14 cellular contexts compared by ENCODE assay signal in the genomic region with DNA sequence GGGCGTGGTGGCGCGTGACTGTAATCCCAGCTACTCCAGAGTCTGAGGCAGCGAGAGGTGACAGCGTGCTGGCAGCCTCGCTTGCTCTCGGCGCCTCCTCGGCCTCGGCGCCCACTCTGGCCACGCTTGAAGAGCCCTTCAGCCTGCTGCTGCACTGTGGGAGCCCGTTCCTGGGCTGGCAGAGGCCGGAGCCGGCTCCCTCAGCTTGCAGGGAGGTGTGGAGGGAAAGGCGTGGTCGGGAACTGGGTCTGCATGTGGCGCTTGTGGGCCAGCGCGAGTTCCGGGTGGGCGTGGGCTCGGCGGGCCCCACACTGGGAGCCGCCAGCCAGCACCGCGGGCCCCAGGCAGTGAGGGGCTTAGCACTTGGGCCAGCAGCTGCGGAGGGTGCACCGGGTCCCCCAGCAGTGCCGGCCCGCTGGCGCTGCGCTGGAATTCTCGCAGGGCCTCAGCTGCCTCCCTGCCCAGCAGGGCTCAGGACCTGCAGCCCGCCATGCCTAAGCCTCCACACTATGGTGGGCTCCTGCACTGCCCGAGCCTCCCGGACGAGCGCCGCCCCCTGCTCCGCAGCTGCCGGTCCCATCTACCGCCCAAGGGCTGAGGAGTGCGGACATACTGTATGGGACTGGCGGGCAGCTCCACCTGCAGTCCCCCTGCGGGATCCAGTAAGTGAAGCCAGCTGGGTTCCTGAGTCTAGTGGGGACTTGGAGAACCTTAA.
A peak's percentile ranks its signal among the peaks of the same experiment; 100 is the strongest.
DNase-seq lines count a peak whose midpoint lies in the region; ATAC-seq and TF ChIP-seq lines count a peak whose summit lies in the region.
"Had no signal": no experiment of that assay in that cellular context is flagged by ENCODE, and none has a peak within 500 bp of the region (broad histone marks: within the 10 kb centered on the region; RNA-seq: fewer than 3 reads in every experiment).

No MANE protein-coding gene starts in this region.

- H3K27ac Mint-ChIP-seq in H9 = no peak overlapping the region
- H3K27ac Mint-ChIP-seq in central memory CD8-positive, alpha-beta T cell (ENCODE audit: low read depth) = no peak overlapping the region
- no peak overlapping the region for H3K27ac Mint-ChIP-seq in osteocyte (ENCODE audit: unreplicated experiment)
- H3K27ac Mint-ChIP-seq: B cell; CD4-positive, alpha-beta T cell; HFFc6 had no signal

- H3K9me3 ChIP-seq in H9 (ENCODE audit: control insufficient read depth, low read depth, low read length) = no peaks in the 10 kb centered on the region
- no peaks in the 10 kb centered on the region for H3K9me3 ChIP-seq in aorta (ENCODE audit: control insufficient read depth, low read length)

- H3K27me3 Mint-ChIP-seq in H9 (ENCODE audit: low read depth) = peaks cover 3% of the 10 kb centered on the region
- no peaks in the 10 kb centered on the region for H3K27me3 Mint-ChIP-seq in central memory CD8-positive, alpha-beta T cell
- no peaks in the 10 kb centered on the region for H3K27me3 Mint-ChIP-seq in osteocyte (ENCODE audit: unreplicated experiment)
- H3K27me3 Mint-ChIP-seq: B cell; CD4-positive, alpha-beta T cell had no signal

- H2AK5ac ChIP-seq in H9 (ENCODE audit: insufficient read length, low read length) = no peak overlapping the region

- H3K36me3 Mint-ChIP-seq in H9 (ENCODE audit: insufficient read depth in 1 of 3, low read depth in 3 of 3) (0 out of 7 replicates have a peak, but pooled peaks cover 0 to 8% (median 0%) of the 10 kb centered on the region in 3 experiments), osteocyte (ENCODE audit: unreplicated experiment) (no peaks in the 10 kb centered on the region)
- no peaks in the 10 kb centered on the region for H3K36me3 Mint-ChIP-seq in central memory CD8-positive, alpha-beta T cell (ENCODE audit: insufficient read depth)

- intact Hi-C loops in aorta (cut with DNase I) = no loop called here

- no peak overlapping the region for H2BK15ac ChIP-seq in H9 (ENCODE audit: low read depth, low read length)

- H3K4me1 ChIP-seq in H9 (ENCODE audit: insufficient read depth, low read length) (no peaks in the 10 kb centered on the region), aorta (ENCODE audit: control insufficient read depth in 1 of 2, insufficient read depth in 2 of 2, low read length in 2 of 2) (no peaks in the 10 kb centered on the region)

- WGBS in H9 (ENCODE audit: extremely low coverage, insufficient read length, low lambda C conversion rate) = no CpG with 5 or more reads among the region's 46 CpGs
- 96% methylated on average over 46 of the region's 46 CpGs for WGBS in aorta, 2 donors

- H3K27ac ChIP-seq in H9 (ENCODE audit: insufficient read length, low read depth, low read length) (no peak overlapping the region), aorta (ENCODE audit: low read depth in 1 of 2, low read length in 2 of 2) (no peak overlapping the region)

- no peak overlapping the region for H4K91ac ChIP-seq in H9 (ENCODE audit: insufficient read length, low read depth, low read length)

- no peak overlapping the region for H3K4me2 ChIP-seq in H9 (ENCODE audit: insufficient read depth, insufficient read length, low read length)

- H3K23ac ChIP-seq in H9 (ENCODE audit: insufficient read length, low read depth, low read length) = no peak overlapping the region

- H3K4ac ChIP-seq in H9 (ENCODE audit: low read depth, low read length) = no peak overlapping the region

- H3K14ac ChIP-seq in H9 (ENCODE audit: insufficient read depth, low read length) = no peak overlapping the region

- H3K4me3 Mint-ChIP-seq in H9 (no peak overlapping the region), osteocyte (ENCODE audit: unreplicated experiment) (no peak overlapping the region)
- H3K4me3 Mint-ChIP-seq in central memory CD8-positive, alpha-beta T cell = no peak overlapping the region
- H3K4me3 Mint-ChIP-seq: B cell; CD4-positive, alpha-beta T cell; HFFc6 had no signal

- H2BK12ac ChIP-seq in H9 (ENCODE audit: insufficient read length, low read depth, low read length) = no peak overlapping the region

- no peaks in the 10 kb centered on the region for H3K36me3 ChIP-seq in aorta (ENCODE audit: control insufficient read depth in 1 of 2, insufficient read depth in 2 of 2, low read length in 1 of 2)

- no peak overlapping the region for H3K4me3 ChIP-seq in aorta (ENCODE audit: low read length in 2 of 2)

- H3K9me3 Mint-ChIP-seq in H9 (no peaks in the 10 kb centered on the region; a peak in 2 of 5 replicates), osteocyte (ENCODE audit: unreplicated experiment) (peaks cover 13% of the 10 kb centered on the region)
- peaks cover 16% of the 10 kb centered on the region for H3K9me3 Mint-ChIP-seq in central memory CD8-positive, alpha-beta T cell

- no peak overlapping the region for H3T11ph ChIP-seq in H9 (ENCODE audit: low read length)

- DNase-seq in H9 (peak; percentile 34), osteocyte (ENCODE audit: extremely low spot score, unreplicated experiment) (peak; percentile 79), aorta (no peak), RKO (ENCODE audit: low spot score) (no peak)
- DNase-seq in central memory CD8-positive, alpha-beta T cell (ENCODE audit: low spot score in 2 of 2) = no peak
- no peak for DNase-seq in stimulated activated CD4-positive, alpha-beta T cell treated with anti-CD3 and anti-CD28 coated beads, Interleukin-2, amount 100 ng/mL, for 24 hours
- DNase-seq: C1 segment of cervical spinal cord; Calu3; CD4-positive, alpha-beta T cell; DMS 273 treated with DMSO at 0.1 percent for 48 hours; HCEC 1CT; HFFc6 had no signal

- no peaks in the 10 kb centered on the region for H4K20me1 ChIP-seq in H9 (ENCODE audit: control insufficient read depth, insufficient read depth, insufficient read length)

- H4K5ac ChIP-seq in H9 (ENCODE audit: insufficient read length, low read depth, low read length) = no peak overlapping the region

- no peaks in the 10 kb centered on the region for H3K79me1 ChIP-seq in H9 (ENCODE audit: insufficient read depth, low read depth, low read length, poor library complexity, severe bottlenecking)

- TF ChIP-seq CTCF in H9 (conservative IDR thresholded peaks at IDR 0.05) (no peak), osteocyte (IDR thresholded peaks at IDR 0.05) (no peak)

- no peak overlapping the region for H3K18ac ChIP-seq in H9 (ENCODE audit: insufficient read length, low read depth, low read length)

- H3K79me2 ChIP-seq in H9 (ENCODE audit: insufficient read depth, low read length) = no peaks in the 10 kb centered on the region

- ATAC-seq in central memory CD8-positive, alpha-beta T cell (replicated peaks; ENCODE audit: extremely low read depth, poor library complexity, severe bottlenecking) = peak; percentile 24
- peak; percentile 11 for ATAC-seq in aorta (ENCODE audit: low FRiP score)
- no peak for ATAC-seq in HG02798 (IDR thresholded peaks at IDR 0.05; ENCODE audit: poor library complexity, unreplicated experiment)

- H2BK120ac ChIP-seq in H9 (ENCODE audit: low read depth, low read length, poor library complexity, severe bottlenecking) = no peak overlapping the region

- H4K8ac ChIP-seq in H9 (replicated peaks; ENCODE audit: insufficient read length, low read depth, low read length) = no peak overlapping the region

- H2BK5ac ChIP-seq in H9 (ENCODE audit: insufficient read length, low read length) = no peak overlapping the region

- H2BK20ac ChIP-seq in H9 (ENCODE audit: low read depth, low read length, poor library complexity, severe bottlenecking) = no peak overlapping the region

- H3K9ac ChIP-seq in H9 (ENCODE audit: extremely low read depth, insufficient read length, low read length) = no peak overlapping the region

- H3K56ac ChIP-seq in H9 (ENCODE audit: insufficient read length, low read depth, low read length) = no peak overlapping the region

- H3K23me2 ChIP-seq in H9 (ENCODE audit: insufficient read length, low read depth, low read length, poor library complexity, severe bottlenecking) = no peaks in the 10 kb centered on the region

- H3K4me1 Mint-ChIP-seq in H9 (no peaks in the 10 kb centered on the region), osteocyte (ENCODE audit: unreplicated experiment) (no peaks in the 10 kb centered on the region)
- no peaks in the 10 kb centered on the region for H3K4me1 Mint-ChIP-seq in central memory CD8-positive, alpha-beta T cell
- H3K4me1 Mint-ChIP-seq: B cell had no signal

- no peaks in the 10 kb centered on the region for H3K27me3 ChIP-seq in H9 (ENCODE audit: insufficient read depth, low read length)
- no peaks in the 10 kb centered on the region for H3K27me3 ChIP-seq in aorta (ENCODE audit: control insufficient read depth in 1 of 2, insufficient read depth in 2 of 2, low read length in 1 of 2)

- H2AFZ ChIP-seq in H9 (ENCODE audit: low read length) = no peak overlapping the region

Comparison
In these comparisons a context has a peak if more than half of its experiments do, and no peak if none do; other contexts are left out.
1. DNase-seq: peak in H9 (single experiment) and osteocyte (single experiment); none in central memory CD8-positive, alpha-beta T cell (0 of 2), aorta (0 of 2), RKO (single experiment) and stimulated activated CD4-positive, alpha-beta T cell treated with anti-CD3 and anti-CD28 coated beads, Interleukin-2, amount 100 ng/mL, for 24 hours (0 of 2).